In the genomic region with DNA sequence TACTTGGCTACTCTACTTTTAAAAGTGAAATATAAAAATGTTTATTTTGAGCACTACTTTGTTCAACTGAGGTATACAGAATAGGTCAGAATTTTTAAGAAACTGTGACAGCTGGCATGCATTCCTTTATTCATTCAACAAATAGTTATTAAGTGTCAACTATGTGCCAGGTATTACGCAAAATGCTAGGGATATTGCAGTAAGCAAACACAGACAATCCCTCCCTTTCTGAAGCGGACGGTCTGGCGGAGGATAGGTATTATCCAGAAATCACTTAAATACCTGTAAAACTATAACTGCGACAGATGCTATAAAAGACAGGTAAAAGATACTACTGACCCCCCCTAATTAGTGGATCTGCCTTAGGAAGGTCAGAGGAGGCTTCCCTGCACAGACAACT, we compare ENCODE assay signal across 11 cellular contexts. TPM values are rescaled to one million over a fixed set of nuclear protein-coding genes. Genes with fewer than 3 reads are reported as not detected.
DNase-seq lines count a peak whose midpoint lies in the region; ATAC-seq, FAIRE-seq and TF ChIP-seq lines count a peak whose summit lies in the region.
"Had no signal": no experiment of that assay in that cellular context is flagged by ENCODE, and none has a peak within 500 bp of the region (broad histone marks: within the 10 kb centered on the region; RNA-seq: fewer than 3 reads in every experiment).

No MANE protein-coding gene starts in this region.

- FAIRE-seq in keratinocyte (lab: Jason Lieb, UNC): no peak

- H3K79me2 ChIP-seq in keratinocyte (ENCODE audit: control insufficient read depth, insufficient read depth, low read length): peaks cover 31% of the 10 kb centered on the region

- H3K4me1 Mint-ChIP-seq in WTC11: peaks cover 53% of the 10 kb centered on the region
- peaks cover 28% of the 10 kb centered on the region for H3K4me1 Mint-ChIP-seq in stimulated activated effector memory CD8-positive, alpha-beta T cell treated with anti-CD3 and anti-CD28 coated beads, Interleukin-12 subunit alpha, Interleukin-12 subunit beta, amount 100 ng/mL, for 72 hours

- H3K9me3 ChIP-seq in keratinocyte (ENCODE audit: control insufficient read depth, low read depth, low read length): no peaks in the 10 kb centered on the region
- no peaks in the 10 kb centered on the region for H3K9me3 ChIP-seq in spleen
- no peaks in the 10 kb centered on the region for H3K9me3 ChIP-seq in tibial nerve
- H3K9me3 ChIP-seq: stomach had no signal

- intact Hi-C loops in spleen (cut with DNase I; ENCODE audit: low total_unique reads): no loop called here

- no peak for TF ChIP-seq POLR2A in spleen (IDR thresholded peaks at IDR 0.05)
- TF ChIP-seq POLR2A in tibial nerve (IDR thresholded peaks at IDR 0.05): no peak

- no peaks in the 10 kb centered on the region for H3K9me1 ChIP-seq in keratinocyte (ENCODE audit: control insufficient read depth, extremely low read depth, insufficient read depth, low read length)

- H3K4me3 Mint-ChIP-seq in WTC11: no peak overlapping the region
- no peak overlapping the region for H3K4me3 Mint-ChIP-seq in stimulated activated effector memory CD8-positive, alpha-beta T cell treated with anti-CD3 and anti-CD28 coated beads, Interleukin-12 subunit alpha, Interleukin-12 subunit beta, amount 100 ng/mL, for 72 hours
- H3K4me3 Mint-ChIP-seq: activated CD8-positive, alpha-beta T cell treated with anti-CD3 and anti-CD28 coated beads for 36 hours had no signal

- peak overlapping the region; percentile 41 for H2AFZ ChIP-seq in keratinocyte (ENCODE audit: control insufficient read depth, low read length)

- no peaks in the 10 kb centered on the region for H3K27me3 ChIP-seq in keratinocyte (ENCODE audit: control insufficient read depth, extremely low read depth, insufficient read depth, low read length)
- no peaks in the 10 kb centered on the region for H3K27me3 ChIP-seq in spleen (replicated peaks in 1 of 7)
- H3K27me3 ChIP-seq in tibial nerve: no peaks in the 10 kb centered on the region
- H3K27me3 ChIP-seq: stomach had no signal

- H3K36me3 Mint-ChIP-seq in WTC11: no peaks in the 10 kb centered on the region
- peaks cover 36% of the 10 kb centered on the region for H3K36me3 Mint-ChIP-seq in stimulated activated effector memory CD8-positive, alpha-beta T cell treated with anti-CD3 and anti-CD28 coated beads, Interleukin-12 subunit alpha, Interleukin-12 subunit beta, amount 100 ng/mL, for 72 hours
- H3K36me3 Mint-ChIP-seq: activated naive CD4-positive, alpha-beta T cell treated with anti-CD3 and anti-CD28 coated beads, Interleukin-2, amount 50 U/mL, for 72 hours had no signal

- WGBS in spleen, 5 donors: 63 to 96% (median 77%) methylated on average over 5 of the region's 5 CpGs
- 93 to 95% methylated on average over 5 of the region's 5 CpGs for WGBS in tibial nerve, 2 donors

- peak overlapping the region; percentile 85 for H3K4me2 ChIP-seq in keratinocyte (ENCODE audit: control insufficient read depth, extremely low read depth, insufficient read depth, low read depth, low read length)

- DNase-seq in WTC11 (ENCODE audit: low spot score) (no peak), keratinocyte (ENCODE audit: low read depth, low spot score) (no peak), spleen (no peak), tibial nerve (ENCODE audit: low spot score in 2 of 2) (no peak), AML-193 (lab: John Stamatoyannopoulos, UW) (no peak)
- no peak for DNase-seq in stimulated activated effector memory CD8-positive, alpha-beta T cell treated with anti-CD3 and anti-CD28 coated beads, Interleukin-12 subunit alpha, Interleukin-12 subunit beta, amount 100 ng/mL, for 72 hours (ENCODE audit: low spot score in 2 of 2)
- DNase-seq: activated CD8-positive, alpha-beta T cell treated with anti-CD3 and anti-CD28 coated beads for 36 hours; posterior cingulate gyrus; stomach had no signal

- TF ChIP-seq CTCF in WTC11 (IDR thresholded peaks at IDR 0.05) (no peak), keratinocyte (optimal IDR thresholded peaks at IDR 0.05 in 1 of 3, IDR thresholded peaks at IDR 0.05 in 1 of 3, conservative IDR thresholded peaks at IDR 0.05 in 1 of 3; ENCODE audit: extremely low read depth in 1 of 3, insufficient read depth in 2 of 3, low read length in 3 of 3) (no peak), spleen (IDR thresholded peaks at IDR 0.05 in 8 of 11, conservative IDR thresholded peaks at IDR 0.05 in 3 of 11) (no peak), tibial nerve (IDR thresholded peaks at IDR 0.05) (no peak)

- H3K27ac ChIP-seq in keratinocyte (ENCODE audit: control insufficient read depth, insufficient read depth, low read length) (peak overlapping the region; percentile 65), spleen (peak overlapping the region in 6 of 8 donors; percentile 43 to 71 (median 68)), tibial nerve (no peak overlapping the region)
- H3K27ac ChIP-seq: stomach had no signal

- TF ChIP-seq RAD21 in Ishikawa (IDR thresholded peaks at IDR 0.05; ENCODE audit: low read depth): no peak

- CTCF ChIA-PET in WTC11 (lab: Charles Lee): interaction anchor here (1.0 to 1.4 kb wide), 3 partner anchors 39 to 70 kb away, joined by 3 to 6 read pairs (median 3); no protein-coding TSS in a partner anchor

- H4K20me1 ChIP-seq in keratinocyte (ENCODE audit: control insufficient read depth, extremely low read depth, insufficient read depth, low read length): no peaks in the 10 kb centered on the region

- TF ChIP-seq EP300 in Ishikawa (IDR thresholded peaks at IDR 0.05; ENCODE audit: borderline replicate concordance) (no peak), tibial nerve (IDR thresholded peaks at IDR 0.05) (no peak)

- no peaks in the 10 kb centered on the region for H3K9me3 Mint-ChIP-seq in WTC11
- H3K9me3 Mint-ChIP-seq in stimulated activated effector memory CD8-positive, alpha-beta T cell treated with anti-CD3 and anti-CD28 coated beads, Interleukin-12 subunit alpha, Interleukin-12 subunit beta, amount 100 ng/mL, for 72 hours: no peaks in the 10 kb centered on the region
- H3K9me3 Mint-ChIP-seq: activated CD8-positive, alpha-beta T cell treated with anti-CD3 and anti-CD28 coated beads for 36 hours; activated naive CD4-positive, alpha-beta T cell treated with anti-CD3 and anti-CD28 coated beads, Interleukin-2, amount 50 U/mL, for 72 hours had no signal

- H3K27ac Mint-ChIP-seq in WTC11: peak overlapping the region; percentile 25
- no peak overlapping the region for H3K27ac Mint-ChIP-seq in stimulated activated effector memory CD8-positive, alpha-beta T cell treated with anti-CD3 and anti-CD28 coated beads, Interleukin-12 subunit alpha, Interleukin-12 subunit beta, amount 100 ng/mL, for 72 hours
- H3K27ac Mint-ChIP-seq: activated CD8-positive, alpha-beta T cell treated with anti-CD3 and anti-CD28 coated beads for 36 hours; activated naive CD4-positive, alpha-beta T cell treated with anti-CD3 and anti-CD28 coated beads, Interleukin-2, amount 50 U/mL, for 72 hours had no signal

- dilution Hi-C loops in keratinocyte (cut with MboI; ENCODE audit: extremely low pct_ligation_motif_present, low sequenced_read_pairs): loop anchor here (25.0 kb wide), 1 partner anchor 127 kb away; no protein-coding TSS in a partner anchor

- ATAC-seq in WTC11: no peak
- ATAC-seq in stimulated activated effector memory CD8-positive, alpha-beta T cell treated with anti-CD3 and anti-CD28 coated beads, Interleukin-12 subunit alpha, Interleukin-12 subunit beta, amount 100 ng/mL, for 72 hours: no peak
- ATAC-seq: activated CD8-positive, alpha-beta T cell treated with anti-CD3 and anti-CD28 coated beads for 36 hours; activated naive CD4-positive, alpha-beta T cell treated with anti-CD3 and anti-CD28 coated beads, Interleukin-2, amount 50 U/mL, for 72 hours had no signal

- H3K27me3 Mint-ChIP-seq in WTC11 (ENCODE audit: low read depth): no peaks in the 10 kb centered on the region
- H3K27me3 Mint-ChIP-seq: activated CD8-positive, alpha-beta T cell treated with anti-CD3 and anti-CD28 coated beads for 36 hours had no signal

- H3K4me3 ChIP-seq in keratinocyte (ENCODE audit: control insufficient read depth in 2 of 3, extremely low read depth in 1 of 3, insufficient read depth in 2 of 3, low read depth in 1 of 3, low read length in 3 of 3): peak overlapping the region in 2 of 3 experiments; percentile 38 to 71
- H3K4me3 ChIP-seq in spleen: peak overlapping the region in 5 of 8 donors; percentile 12 to 54 (median 26)
- H3K4me3 ChIP-seq in tibial nerve: no peak overlapping the region
- H3K4me3 ChIP-seq: stomach had no signal

- H3K36me3 ChIP-seq in keratinocyte (ENCODE audit: control insufficient read depth in 2 of 2, extremely low read depth in 1 of 2, insufficient read depth in 2 of 2, low read length in 2 of 2) (no peaks in the 10 kb centered on the region), spleen (no peaks in the 10 kb centered on the region), tibial nerve (no peaks in the 10 kb centered on the region)
- H3K36me3 ChIP-seq: stomach had no signal

- POLR2A ChIA-PET in WTC11 (lab: Charles Lee): no interaction called here

- peak overlapping the region; percentile 71 for H3K9ac ChIP-seq in keratinocyte (ENCODE audit: control insufficient read depth, extremely low read depth, insufficient read depth, low read length)

- H3K4me1 ChIP-seq in keratinocyte (ENCODE audit: control insufficient read depth, extremely low read depth, insufficient read depth, low read length) (peaks cover 20% of the 10 kb centered on the region), spleen (peaks cover 10 to 89% (median 39%) of the 10 kb centered on the region in 6 donors), tibial nerve (peaks cover 0 to 27% (median 5%) of the 10 kb centered on the region in 4 donors)

TF ChIP-seq in Ishikawa, 13 proteins besides CTCF, POLR2A, EP300 and RAD21:
- TF ChIP-seq NFIC (IDR thresholded peaks at IDR 0.05): 0 out of 2 replicates have a peak, but pooled peaks have one; percentile 29
- no peak for TF ChIP-seq CREB1 (IDR thresholded peaks at IDR 0.05; ENCODE audit: low read depth)
- TF ChIP-seq CEBPB (IDR thresholded peaks at IDR 0.05): peak; percentile 98
TF ChIP-seq in Ishikawa: peak in this region for 2.

TF ChIP-seq in WTC11, 78 proteins besides CTCF, POLR2A, EP300 and RAD21 (continues in another document):
- TF ChIP-seq GABPB1 (CRISPR knock-in tag; IDR thresholded peaks at IDR 0.05) (peak; percentile 96), TCF7 (CRISPR knock-in tag; IDR thresholded peaks at IDR 0.05; ENCODE audit: low read depth) (no peak), OVOL2 (CRISPR knock-in tag; IDR thresholded peaks at IDR 0.05; ENCODE audit: borderline replicate concordance) (no peak), SMAD4 (CRISPR knock-in tag; IDR thresholded peaks at IDR 0.05) (no peak)

RNA-seq across cellular contexts. Expression of a gene that starts 26.1 kb away (rescaled TPM):
- total RNA-seq in WTC11 (2021) (45.9 to 54.1 TPM (median 51.1 TPM) in 3 replicates), spleen (10 to 100 TPM; 20.1 to 38.2 (median 34.6) TPM), tibial nerve (10 to 100 TPM; 26.5 to 38.1 (median 33.9) TPM)
- polyA plus RNA-seq in keratinocyte (13.4 to 17.8 TPM (median 16.6 TPM) in 3 replicates), spleen (10 to 100 TPM; 17.1 to 25.4 (median 22.8) TPM)
- 13.8 TPM for polyA plus RNA-seq in keratinocyte (2011; ENCODE audit: low read depth)
- polyA plus RNA-seq in keratinocyte (2011; cell fraction: cytosol; rRNA removed): 12.7 and 16.0 TPM in 2 replicates
- polyA plus RNA-seq in keratinocyte (2011; cell fraction: nucleus; rRNA removed): 22.6 and 23.6 TPM in 2 replicates
- 17.7 and 18.7 TPM in 2 replicates for polyA plus RNA-seq in keratinocyte (2012; ENCODE audit: low replicate concordance)
- polyA minus RNA-seq in keratinocyte: 7.1 to 17.0 TPM (median 12.9 TPM) in 3 replicates
- polyA minus RNA-seq in keratinocyte (2011; cell fraction: cytosol; rRNA and poly(A)+ RNA removed): 16.7 TPM
- 10.9 and 18.2 TPM in 2 replicates for polyA minus RNA-seq in keratinocyte (2011; cell fraction: nucleus; rRNA and poly(A)+ RNA removed)

Comparison
In these comparisons a context has a peak if more than half of its experiments do, and no peak if none do; other contexts are left out.
1. H3K27ac ChIP-seq: peak in keratinocyte (single experiment) and spleen (6 of 8); none in tibial nerve (0 of 4).
2. H3K4me3 ChIP-seq: peak in keratinocyte (2 of 3) and spleen (5 of 8); none in tibial nerve (0 of 4).